ENCODE assay signal across 22 cellular contexts in genomic region chr2:6648656-6649247, GRCh38.
DNase-seq lines count a peak whose midpoint lies in the region; ATAC-seq, FAIRE-seq and TF ChIP-seq lines count a peak whose summit lies in the region.
"Had no signal": no experiment of that assay in that cellular context is flagged by ENCODE, and none has a peak within 500 bp of the region (broad histone marks: within the 10 kb centered on the region; RNA-seq: fewer than 3 reads in every experiment).

No MANE protein-coding gene starts in this region.

- H2AFZ ChIP-seq in OCI-LY7 (ENCODE audit: low read length): no peak overlapping the region

- POLR2A ChIA-PET in OCI-LY7 (lab: Charles Lee): interaction anchor here (0.6 kb wide), 1 partner anchor 732 kb away, joined by 3 read pairs; no protein-coding TSS in a partner anchor

- no TSS peak for BruUV-seq in OCI-LY7 (replicated peaks; lab: Mats Ljungman, UMichigan)

- FAIRE-seq in urothelium cell line (lab: Jason Lieb, UNC): no peak
- FAIRE-seq: GM12891, RCC 7860 had no signal

- peak; percentile 57 for ATAC-seq in upper lobe of right lung
- ATAC-seq: CD8-positive, alpha-beta T cell had no signal

- intact Hi-C loops in upper lobe of right lung (cut with DNase I): no loop called here
- intact Hi-C loops in OCI-LY7 (cut with micrococcal nuclease; ENCODE audit: unreplicated experiment): no loop called here

- H3K4me3 ChIP-seq in astrocyte of the cerebellum (ENCODE audit: low read depth, low read length): no peak overlapping the region
- no peak overlapping the region for H3K4me3 ChIP-seq in upper lobe of right lung
- no peak overlapping the region for H3K4me3 ChIP-seq in OCI-LY7 (ENCODE audit: low read depth, low read length, poor library complexity, severe bottlenecking)
- H3K4me3 ChIP-seq: MG63, SJSA1 had no signal

- H3K36me3 ChIP-seq in upper lobe of right lung (no peaks in the 10 kb centered on the region), OCI-LY7 (ENCODE audit: insufficient read depth, low read length) (no peaks in the 10 kb centered on the region)
- H3K36me3 ChIP-seq: MG63, SJSA1 had no signal

- no peak overlapping the region for H3K4me2 ChIP-seq in OCI-LY7 (ENCODE audit: low read length)

- CTCF ChIA-PET in OCI-LY7 (lab: Charles Lee; ENCODE audit: unreplicated experiment): no interaction called here

- no peaks in the 10 kb centered on the region for H4K20me1 ChIP-seq in OCI-LY7 (ENCODE audit: insufficient read depth, low read length)

- H3K9me3 ChIP-seq in upper lobe of right lung: no peaks in the 10 kb centered on the region
- no peaks in the 10 kb centered on the region for H3K9me3 ChIP-seq in OCI-LY7 (ENCODE audit: low read length)
- H3K9me3 ChIP-seq: MG63 had no signal

- H3K4me1 ChIP-seq in upper lobe of right lung: no peaks in the 10 kb centered on the region
- H3K4me1 ChIP-seq in OCI-LY7 (ENCODE audit: insufficient read depth, low read length, poor library complexity, severe bottlenecking): no peaks in the 10 kb centered on the region
- H3K4me1 ChIP-seq: SJSA1 had no signal

- in situ Hi-C loops in astrocyte of the cerebellum (cut with HindIII; ENCODE audit: low sequenced_read_pairs): no loop called here

- no peaks in the 10 kb centered on the region for H3K27me3 ChIP-seq in upper lobe of right lung
- H3K27me3 ChIP-seq: MG63, SJSA1 had no signal

- no peak overlapping the region for H3K27ac ChIP-seq in upper lobe of right lung
- H3K27ac ChIP-seq in OCI-LY7 (ENCODE audit: low read depth, low read length, poor library complexity, severe bottlenecking): no peak overlapping the region
- H3K27ac ChIP-seq: SJSA1 had no signal

- no peaks in the 10 kb centered on the region for H3K9me2 ChIP-seq in OCI-LY7 (ENCODE audit: insufficient read depth, low read length)

- H3K79me2 ChIP-seq in OCI-LY7 (ENCODE audit: insufficient read depth, low read depth, low read length): no peaks in the 10 kb centered on the region

- DNase-seq in astrocyte of the cerebellum (ENCODE audit: low read depth) (peak; percentile 22), globus pallidus (ENCODE audit: low spot score) (peak; percentile 60), middle frontal gyrus (ENCODE audit: extremely low spot score, low spot score) (peak; percentile 21), upper lobe of right lung (no peak), urothelium cell line (ENCODE audit: low spot score) (no peak), OCI-LY7 (ENCODE audit: low spot score) (no peak)
- DNase-seq in activated CD4-positive, CD25-positive, alpha-beta regulatory T cell treated with anti-CD3 and anti-CD28 coated beads, Interleukin-2, amount 50 U/mL, for 72 hours: no peak
- DNase-seq: CD8-positive, alpha-beta T cell; DND-41; GOT3; HCEC 1CT; MG63; NCI-H1417; NCI-H1694 treated with DMSO at 0.1 percent for 48 hours; NCI-H2081 treated with DMSO at 0.1 percent for 48 hours; NCI-H2171 treated with DMSO at 0.1 percent for 48 hours; NCI-H524 treated with DMSO at 0.1 percent for 48 hours; NCI-H82; OCI-M1 had no signal

- TF ChIP-seq CTCF in astrocyte of the cerebellum (IDR thresholded peaks at IDR 0.05; ENCODE audit: low read depth, low read length, missing control alignments) (no peak), upper lobe of right lung (IDR thresholded peaks at IDR 0.05) (no peak), OCI-LY7 (conservative IDR thresholded peaks at IDR 0.05; ENCODE audit: low read length) (no peak)

Comparison
In these comparisons a context has a peak if more than half of its experiments do, and no peak if none do; other contexts are left out.
1. DNase-seq: peak in astrocyte of the cerebellum (single experiment), globus pallidus (single experiment) and middle frontal gyrus (single experiment); none in upper lobe of right lung (single experiment), urothelium cell line (single experiment), OCI-LY7 (single experiment) and activated CD4-positive, CD25-positive, alpha-beta regulatory T cell treated with anti-CD3 and anti-CD28 coated beads, Interleukin-2, amount 50 U/mL, for 72 hours (single experiment).